9 cellular contexts compared by ENCODE assay signal in the genomic region with DNA sequence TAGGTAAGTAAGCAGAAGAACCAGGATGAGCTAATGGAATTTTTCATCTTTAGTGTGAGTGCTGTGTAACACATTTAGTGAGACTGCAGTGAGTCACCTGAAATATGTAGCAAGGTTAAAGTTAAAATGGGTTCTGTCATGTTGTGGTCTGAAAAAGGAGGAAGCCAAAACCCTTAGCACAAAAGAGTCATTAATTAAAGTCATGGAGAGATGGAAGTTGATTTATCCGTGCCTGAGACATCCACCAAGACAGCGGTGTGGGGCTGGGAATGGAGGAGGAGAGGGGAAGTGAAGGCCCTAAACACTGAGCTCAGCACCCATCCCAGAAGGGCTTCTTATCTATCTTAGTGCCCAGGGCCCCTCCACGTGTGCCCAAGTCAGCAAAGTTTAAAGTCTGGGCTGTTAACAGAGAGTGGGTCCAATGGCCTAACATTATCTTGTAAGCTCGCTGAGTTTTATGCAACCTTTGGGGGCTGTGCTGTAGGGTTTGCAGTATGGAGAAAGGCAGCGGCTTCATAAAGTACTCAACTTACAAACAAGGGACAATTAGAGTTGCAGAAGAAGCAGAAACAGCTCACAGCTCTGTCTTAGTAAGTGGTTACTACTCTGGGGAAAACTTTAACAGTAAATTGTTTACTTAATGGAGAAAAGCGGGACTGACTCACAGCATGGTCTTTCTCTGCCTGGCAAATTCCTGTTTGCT. TPM values are rescaled to one million over a fixed set of nuclear protein-coding genes. Genes with fewer than 3 reads are reported as not detected.
A peak's percentile ranks its signal among the peaks of the same experiment; 100 is the strongest.
DNase-seq lines count a peak whose midpoint lies in the region; ATAC-seq, FAIRE-seq and TF ChIP-seq lines count a peak whose summit lies in the region.
"Had no signal": no experiment of that assay in that cellular context is flagged by ENCODE, and none has a peak within 500 bp of the region (broad histone marks: within the 10 kb centered on the region; RNA-seq: fewer than 3 reads in every experiment).

No MANE protein-coding gene starts in this region.

- H3K27ac ChIP-seq in right atrium auricular region (no peak overlapping the region), keratinocyte (ENCODE audit: control insufficient read depth, insufficient read depth, low read length) (peak overlapping the region; percentile 73)

- H3K27me3 Mint-ChIP-seq in activated T-cell treated with anti-CD3 and anti-CD28 coated beads, Interleukin-2, amount 50 U/mL, for 72 hours (ENCODE audit: low read depth): no peaks in the 10 kb centered on the region

- FAIRE-seq in keratinocyte (lab: Jason Lieb, UNC): peak; percentile 74

- H3K27me3 ChIP-seq in right atrium auricular region (no peaks in the 10 kb centered on the region), keratinocyte (ENCODE audit: control insufficient read depth, extremely low read depth, insufficient read depth, low read length) (no peaks in the 10 kb centered on the region)

- in situ Hi-C loops in GM13976 (cut with MboI; ENCODE audit: low sequenced_read_pairs, unreplicated experiment): no loop called here

- H3K4me1 Mint-ChIP-seq in activated T-cell treated with anti-CD3 and anti-CD28 coated beads, Interleukin-2, amount 50 U/mL, for 72 hours (ENCODE audit: low read depth): peaks cover 32% of the 10 kb centered on the region

- intact Hi-C loops in Right ventricle myocardium superior (cut with DNase I): no loop called here

- H2AFZ ChIP-seq in keratinocyte (ENCODE audit: control insufficient read depth, low read length): no peak overlapping the region

- TF ChIP-seq CTCF in right atrium auricular region (IDR thresholded peaks at IDR 0.05) (no peak), keratinocyte (optimal IDR thresholded peaks at IDR 0.05 in 1 of 3, IDR thresholded peaks at IDR 0.05 in 1 of 3, conservative IDR thresholded peaks at IDR 0.05 in 1 of 3; ENCODE audit: extremely low read depth in 1 of 3, insufficient read depth in 2 of 3, low read length in 3 of 3) (no peak), GM13976 (IDR thresholded peaks at IDR 0.05; ENCODE audit: borderline replicate concordance, control extremely low read depth, extremely low read depth, insufficient read depth, missing control alignments) (no peak)

- peaks cover 10% of the 10 kb centered on the region for H3K79me2 ChIP-seq in keratinocyte (ENCODE audit: control insufficient read depth, insufficient read depth, low read length)

- H3K27ac Mint-ChIP-seq in activated T-cell treated with anti-CD3 and anti-CD28 coated beads, Interleukin-2, amount 50 U/mL, for 72 hours: peak overlapping the region; percentile 62

- H3K4me3 ChIP-seq in right atrium auricular region (no peak overlapping the region), keratinocyte (ENCODE audit: control insufficient read depth in 2 of 3, extremely low read depth in 1 of 3, insufficient read depth in 2 of 3, low read depth in 1 of 3, low read length in 3 of 3) (peak overlapping the region in 1 of 3 experiments; percentile 14)

- peak overlapping the region; percentile 60 for H3K4me2 ChIP-seq in keratinocyte (ENCODE audit: control insufficient read depth, extremely low read depth, insufficient read depth, low read depth, low read length)

- no peaks in the 10 kb centered on the region for H3K9me3 ChIP-seq in right atrium auricular region
- no peaks in the 10 kb centered on the region for H3K9me3 ChIP-seq in keratinocyte (ENCODE audit: control insufficient read depth, low read depth, low read length)

- no peak for ATAC-seq in Right ventricle myocardium superior (ENCODE audit: poor library complexity)
- peak; percentile 78 to 93 for ATAC-seq in activated T-cell treated with anti-CD3 and anti-CD28 coated beads, Interleukin-2, amount 50 U/mL, for 72 hours (replicated peaks in 1 of 2)

- peaks cover 10% of the 10 kb centered on the region for H3K36me3 ChIP-seq in right atrium auricular region
- H3K36me3 ChIP-seq in keratinocyte (ENCODE audit: control insufficient read depth in 2 of 2, extremely low read depth in 1 of 2, insufficient read depth in 2 of 2, low read length in 2 of 2): peaks cover 0 to 4% of the 10 kb centered on the region in 2 experiments

- peak; percentile 7 for DNase-seq in right atrium auricular region (ENCODE audit: low spot score)
- DNase-seq in Right ventricle myocardium superior: no peak
- DNase-seq in activated T-cell treated with anti-CD3 and anti-CD28 coated beads, Interleukin-2, amount 50 U/mL, for 72 hours: no peak
- peak; percentile 70 for DNase-seq in keratinocyte (ENCODE audit: low read depth, low spot score)
- no peak for DNase-seq in NCI-H2171 (lab: John Stamatoyannopoulos, UW)
- no peak for DNase-seq in NCI-H446 treated with DMSO at 0.1 percent for 48 hours (lab: John Stamatoyannopoulos, UW)
- no peak for DNase-seq in C1 segment of cervical spinal cord (lab: John Stamatoyannopoulos, UW)
- DNase-seq in GM13976 (ENCODE audit: low spot score): no peak
- DNase-seq: caudate nucleus had no signal

- no peaks in the 10 kb centered on the region for H3K9me1 ChIP-seq in keratinocyte (ENCODE audit: control insufficient read depth, extremely low read depth, insufficient read depth, low read length)

- H3K4me3 Mint-ChIP-seq in activated T-cell treated with anti-CD3 and anti-CD28 coated beads, Interleukin-2, amount 50 U/mL, for 72 hours: peak overlapping the region; percentile 4 to 7

- dilution Hi-C loops in keratinocyte (cut with MboI; ENCODE audit: extremely low pct_ligation_motif_present, low sequenced_read_pairs): no loop called here

- peaks cover 5 to 21% of the 10 kb centered on the region in 2 donors for H3K36me3 Mint-ChIP-seq in activated T-cell treated with anti-CD3 and anti-CD28 coated beads, Interleukin-2, amount 50 U/mL, for 72 hours (ENCODE audit: insufficient read depth in 2 of 2)

- H3K9me3 Mint-ChIP-seq in activated T-cell treated with anti-CD3 and anti-CD28 coated beads, Interleukin-2, amount 50 U/mL, for 72 hours: no peaks in the 10 kb centered on the region

- no peaks in the 10 kb centered on the region for H4K20me1 ChIP-seq in keratinocyte (ENCODE audit: control insufficient read depth, extremely low read depth, insufficient read depth, low read length)

- peak overlapping the region; percentile 31 for H3K9ac ChIP-seq in keratinocyte (ENCODE audit: control insufficient read depth, extremely low read depth, insufficient read depth, low read length)

- no peaks in the 10 kb centered on the region for H3K4me1 ChIP-seq in right atrium auricular region
- peaks cover 27% of the 10 kb centered on the region for H3K4me1 ChIP-seq in keratinocyte (ENCODE audit: control insufficient read depth, extremely low read depth, insufficient read depth, low read length)

RNA-seq across cellular contexts. Expression of a gene that starts 9.3 kb away (rescaled TPM):
- total RNA-seq in right atrium auricular region (10 to 100 TPM; 13.7 to 24.4 TPM), Right ventricle myocardium superior (20.9 TPM)
- total RNA-seq in activated T-cell treated with anti-CD3 and anti-CD28 coated beads, Interleukin-2, amount 50 U/mL, for 72 hours: 10 to 100 TPM; 62.0 to 65.1 TPM
- 14.6 to 27.6 TPM (median 19.5 TPM) in 3 replicates for polyA plus RNA-seq in keratinocyte
- polyA plus RNA-seq in keratinocyte (2011; ENCODE audit: low read depth): 22.2 TPM
- 9.3 and 12.7 TPM in 2 replicates for polyA plus RNA-seq in keratinocyte (2011; cell fraction: cytosol; rRNA removed)
- polyA plus RNA-seq in keratinocyte (2011; cell fraction: nucleus; rRNA removed): 58.7 and 63.0 TPM in 2 replicates
- polyA plus RNA-seq in keratinocyte (2012; ENCODE audit: low replicate concordance): 18.6 and 20.5 TPM in 2 replicates
- polyA minus RNA-seq in keratinocyte: 18.2 to 35.6 TPM (median 21.3 TPM) in 3 replicates
- polyA minus RNA-seq in keratinocyte (2011; cell fraction: cytosol; rRNA and poly(A)+ RNA removed): 16.5 TPM
- polyA minus RNA-seq in keratinocyte (2011; cell fraction: nucleus; rRNA and poly(A)+ RNA removed): 30.4 and 52.5 TPM in 2 replicates

RNA-seq across cellular contexts. Expression of a gene that starts 45.7 kb away (rescaled TPM):
- total RNA-seq in right atrium auricular region: under 1 TPM; 0.86 to 0.89 TPM
- 2.7 TPM for total RNA-seq in Right ventricle myocardium superior
- total RNA-seq in activated T-cell treated with anti-CD3 and anti-CD28 coated beads, Interleukin-2, amount 50 U/mL, for 72 hours: 100 to 1,000 TPM; 163 to 236 TPM
- 15.0 to 68.4 TPM (median 39.9 TPM) in 3 replicates for polyA plus RNA-seq in keratinocyte
- 4.3 TPM for polyA plus RNA-seq in keratinocyte (2011; ENCODE audit: low read depth)
- polyA plus RNA-seq in keratinocyte (2011; cell fraction: cytosol; rRNA removed): 22.6 and 26.3 TPM in 2 replicates
- polyA plus RNA-seq in keratinocyte (2011; cell fraction: nucleus; rRNA removed): 17.1 and 17.9 TPM in 2 replicates
- 15.0 and 49.1 TPM in 2 replicates for polyA plus RNA-seq in keratinocyte (2012; ENCODE audit: low replicate concordance)
- 18.3 to 80.4 TPM (median 70.4 TPM) in 3 replicates for polyA minus RNA-seq in keratinocyte
- 21.7 TPM for polyA minus RNA-seq in keratinocyte (2011; cell fraction: cytosol; rRNA and poly(A)+ RNA removed)
- polyA minus RNA-seq in keratinocyte (2011; cell fraction: nucleus; rRNA and poly(A)+ RNA removed): 5.7 and 7.7 TPM in 2 replicates

Comparison
In these comparisons a context has a peak if more than half of its experiments do, and no peak if none do; other contexts are left out.
1. DNase-seq: peak in right atrium auricular region (single experiment) and keratinocyte (single experiment); none in Right ventricle myocardium superior (single experiment), activated T-cell treated with anti-CD3 and anti-CD28 coated beads, Interleukin-2, amount 50 U/mL, for 72 hours (0 of 2), NCI-H2171 (single experiment), NCI-H446 treated with DMSO at 0.1 percent for 48 hours (single experiment), C1 segment of cervical spinal cord (0 of 14) and GM13976 (single experiment).
2. RNA of a gene that starts 45.7 kb away (total RNA-seq): 163 to 236 TPM in activated T-cell treated with anti-CD3 and anti-CD28 coated beads, Interleukin-2, amount 50 U/mL, for 72 hours; 2.7 TPM in Right ventricle myocardium superior (single experiment) and 0.86 to 0.89 TPM in right atrium auricular region; every median in the first group is over 10 times any median in the second.